Comparison of ENCODE assay signal across 11 cellular contexts in genomic region chr22:42642801-42643631, GRCh38. TPM values are rescaled to one million over a fixed set of nuclear protein-coding genes. Genes with fewer than 3 reads are reported as not detected.
DNase-seq lines count a peak whose midpoint lies in the region; ATAC-seq and TF ChIP-seq lines count a peak whose summit lies in the region.
"Had no signal": no experiment of that assay in that cellular context is flagged by ENCODE, and none has a peak within 500 bp of the region (broad histone marks: within the 10 kb centered on the region; RNA-seq: fewer than 3 reads in every experiment).

No MANE protein-coding gene starts in this region.

- no peak for TF ChIP-seq CTCF in stomach (IDR thresholded peaks at IDR 0.05)

- no peak for TF ChIP-seq EP300 in stomach (IDR thresholded peaks at IDR 0.05)

- H3K27ac ChIP-seq in stomach, result peak overlapping the region; percentile 93 to 98 (median 96)

- H3K36me3 ChIP-seq in H7 (replicated peaks; ENCODE audit: control insufficient read depth, insufficient read depth, low read length) (no peaks in the 10 kb centered on the region), stomach (no peaks in the 10 kb centered on the region)

- intact Hi-C loops in left colon (cut with DNase I, micrococcal nuclease) (no loop called here), stomach (cut with DNase I; ENCODE audit: low total_unique reads) (no loop called here)

- peak; percentile 7 for ATAC-seq in left colon
- ATAC-seq: activated CD4-positive, alpha-beta T cell treated with anti-CD3 and anti-CD28 coated beads for 36 hours had no signal

- no peak for TF ChIP-seq POLR2A in stomach (IDR thresholded peaks at IDR 0.05)

- WGBS in stomach, 5 donors, result 40 to 58% (median 44%) methylated on average over 9 to 12 of the region's 12 CpGs

- no peaks in the 10 kb centered on the region for H3K9me3 ChIP-seq in stomach

- H3K4me3 ChIP-seq in H7 (ENCODE audit: insufficient read depth, low read depth, low read length) (no peak overlapping the region), stomach (no peak overlapping the region)

- peaks cover 66 to 85% (median 68%) of the 10 kb centered on the region in 4 donors for H3K4me1 ChIP-seq in stomach

- H3K27me3 ChIP-seq in H7 (ENCODE audit: control insufficient read depth, insufficient read depth, low read length), result no peaks in the 10 kb centered on the region
- no peaks in the 10 kb centered on the region for H3K27me3 ChIP-seq in stomach

- DNase-seq in H7, result peak; percentile 74
- DNase-seq in SKM-1 treated with dmso at 0.1 percent for 144 hours (lab: John Stamatoyannopoulos, UW; ENCODE audit: unreplicated experiment), result peak; percentile 69
- DNase-seq in left colon, result no peak
- peak; percentile 60 for DNase-seq in stomach
- no peak for DNase-seq in nucleus accumbens (lab: John Stamatoyannopoulos, UW)
- no peak for DNase-seq in ureter (ENCODE audit: low spot score)
- no peak for DNase-seq in dermis blood vessel endothelial cell
- no peak for DNase-seq in activated CD4-positive, alpha-beta T cell treated with anti-CD3 and anti-CD28 coated beads for 48 hours
- DNase-seq: activated CD4-positive, alpha-beta T cell treated with anti-CD3 and anti-CD28 coated beads for 36 hours; NCI-H2029 treated with DMSO at 0.1 percent for 48 hours; stimulated activated CD4-positive, alpha-beta T cell treated with anti-CD3 and anti-CD28 coated beads, Interleukin-4, amount 100 ng/mL, for 4 hours had no signal

RNA-seq across cellular contexts. Expression of gene ATP5MGL, which starts 2.6 kb away (rescaled TPM):
- total RNA-seq in H7 (2014; rRNA removed; shearing (Covaris generic)), result 0.42 TPM in 1 of 2 replicates, not detected in the other
- total RNA-seq in left colon (under 1 TPM; 0.34 to 0.89 TPM), stomach (under 1 TPM in 1 of 5 donors, not detected in 4; 0.73 TPM), ureter (1.4 TPM), dermis blood vessel endothelial cell (0.47 TPM in 1 of 2 replicates, not detected in the other)
- polyA plus RNA-seq in stomach, result not detected

RNA-seq across cellular contexts. Expression of gene CYB5R3, which starts 6.2 kb away (rescaled TPM):
- 75.6 and 86.8 TPM in 2 replicates for total RNA-seq in H7 (2014; rRNA removed; shearing (Covaris generic))
- 100 to 1,000 TPM; 157 to 192 TPM for total RNA-seq in left colon
- total RNA-seq in stomach, result 100 to 1,000 TPM in 2 of 5 donors, 10 to 100 TPM in 3; 33.6 to 156 (median 44.6) TPM
- polyA plus RNA-seq in stomach, result 100 to 1,000 TPM in 1 of 3 donors, 10 to 100 TPM in 2; 75.6 to 116 (median 88.5) TPM
- total RNA-seq in ureter, result 243 TPM
- total RNA-seq in dermis blood vessel endothelial cell, result 139 and 192 TPM in 2 replicates

RNA-seq across cellular contexts. Expression of gene POLDIP3, which starts 28.3 kb away (rescaled TPM):
- total RNA-seq in H7 (2014; rRNA removed; shearing (Covaris generic)), result 43.2 and 47.9 TPM in 2 replicates
- total RNA-seq in left colon, result 10 to 100 TPM; 48.9 to 61.3 TPM
- 10 to 100 TPM; 21.6 to 60.8 (median 39.1) TPM for total RNA-seq in stomach
- 10 to 100 TPM; 30.2 to 36.4 (median 33.3) TPM for polyA plus RNA-seq in stomach
- total RNA-seq in ureter, result 64.9 TPM
- total RNA-seq in dermis blood vessel endothelial cell, result 27.9 and 43.3 TPM in 2 replicates

Comparison
In these comparisons a context has a peak if more than half of its experiments do, and no peak if none do; other contexts are left out.
1. DNase-seq: peak in H7 (single experiment), SKM-1 treated with dmso at 0.1 percent for 144 hours (single experiment) and stomach (single experiment); none in left colon (0 of 2), nucleus accumbens (0 of 56), ureter (single experiment), dermis blood vessel endothelial cell (single experiment) and activated CD4-positive, alpha-beta T cell treated with anti-CD3 and anti-CD28 coated beads for 48 hours (single experiment).